ENCODE assay signal across 1 cellular context in the genomic region with DNA sequence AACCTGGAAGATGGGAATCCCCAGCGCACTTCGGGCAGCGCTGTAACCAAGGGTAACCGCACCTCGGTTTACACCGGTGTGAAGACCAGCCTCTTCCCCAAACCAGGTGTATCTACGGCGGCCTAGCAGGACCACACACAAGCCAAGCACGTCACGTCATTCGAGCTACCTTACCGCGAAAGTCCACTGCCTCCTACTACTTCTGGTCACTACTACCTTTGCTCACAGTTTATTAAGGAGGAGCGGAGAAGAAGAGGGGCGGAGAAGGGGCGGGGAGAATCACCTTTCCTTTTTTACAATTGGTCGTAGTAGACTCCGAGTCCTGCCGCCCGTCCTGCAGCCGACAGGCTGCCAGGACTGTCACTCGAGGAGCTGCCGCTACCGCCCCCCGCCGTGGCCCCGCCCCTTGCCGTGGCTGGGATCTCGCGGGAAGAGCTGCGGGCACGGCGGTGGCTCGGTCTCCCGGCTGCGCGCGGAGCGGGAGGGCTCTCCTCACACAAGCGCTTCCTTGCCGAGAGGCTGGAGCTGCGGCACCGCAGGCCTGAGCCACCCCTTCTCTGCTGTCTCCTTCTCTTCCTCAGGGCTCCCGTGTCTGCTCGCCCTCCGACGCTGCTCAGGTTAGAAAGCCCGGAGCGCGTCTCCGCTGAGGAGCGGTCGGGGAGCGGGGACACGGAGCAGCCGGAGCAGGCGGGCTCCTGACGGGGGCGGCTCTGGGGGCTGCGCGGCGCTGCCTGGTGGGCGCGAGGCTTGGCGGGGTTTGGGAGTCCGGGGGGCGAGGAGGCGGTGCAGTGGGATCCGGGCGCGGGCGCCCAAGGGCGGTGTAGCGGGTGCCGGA.
TF ChIP-seq lines count a peak whose summit lies in the region.

A gene (plus strand): TSS at position 495 of the 835 bp plus-strand sequence. CDS start 95,172 bp downstream, outside the sequence.

TF ChIP-seq in K562, 482 proteins besides CTCF, POLR2A, EP300 and RAD21 (continued from another document and continues in another):
- TF ChIP-seq, protein P1, sequence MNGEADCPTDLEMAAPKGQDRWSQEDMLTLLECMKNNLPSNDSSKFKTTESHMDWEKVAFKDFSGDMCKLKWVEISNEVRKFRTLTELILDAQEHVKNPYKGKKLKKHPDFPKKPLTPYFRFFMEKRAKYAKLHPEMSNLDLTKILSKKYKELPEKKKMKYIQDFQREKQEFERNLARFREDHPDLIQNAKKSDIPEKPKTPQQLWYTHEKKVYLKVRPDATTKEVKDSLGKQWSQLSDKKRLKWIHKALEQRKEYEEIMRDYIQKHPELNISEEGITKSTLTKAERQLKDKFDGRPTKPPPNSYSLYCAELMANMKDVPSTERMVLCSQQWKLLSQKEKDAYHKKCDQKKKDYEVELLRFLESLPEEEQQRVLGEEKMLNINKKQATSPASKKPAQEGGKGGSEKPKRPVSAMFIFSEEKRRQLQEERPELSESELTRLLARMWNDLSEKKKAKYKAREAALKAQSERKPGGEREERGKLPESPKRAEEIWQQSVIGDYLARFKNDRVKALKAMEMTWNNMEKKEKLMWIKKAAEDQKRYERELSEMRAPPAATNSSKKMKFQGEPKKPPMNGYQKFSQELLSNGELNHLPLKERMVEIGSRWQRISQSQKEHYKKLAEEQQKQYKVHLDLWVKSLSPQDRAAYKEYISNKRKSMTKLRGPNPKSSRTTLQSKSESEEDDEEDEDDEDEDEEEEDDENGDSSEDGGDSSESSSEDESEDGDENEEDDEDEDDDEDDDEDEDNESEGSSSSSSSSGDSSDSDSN (IDR thresholded peaks at IDR 0.05; ENCODE audit: borderline replicate concordance in 1 of 2, low read depth in 2 of 2, low read length in 2 of 2), result peak; percentile 48 to 84; a peak in 2 of 4 replicates
- TF ChIP-seq RFX5 (IDR thresholded peaks at IDR 0.05; ENCODE audit: low read depth, low read length) (no peak), BMI1 (IDR thresholded peaks at IDR 0.05; ENCODE audit: low read length) (no peak), ZNF165 (CRISPR knock-in tag; IDR thresholded peaks at IDR 0.05; ENCODE audit: borderline replicate concordance) (no peak), MAFF (IDR thresholded peaks at IDR 0.05; ENCODE audit: low read length) (peak; percentile 24; the same call in 1 of the 2 replicates), ELF1 (tag; IDR thresholded peaks at IDR 0.05) (no peak), MYBL2 (IDR thresholded peaks at IDR 0.05; ENCODE audit: low read depth) (no peak), MYBL2 (CRISPR knock-in tag; IDR thresholded peaks at IDR 0.05; ENCODE audit: borderline replicate concordance) (no peak), PCBP1 (IDR thresholded peaks at IDR 0.05; ENCODE audit: low read depth, low read length, poor library complexity, severe bottlenecking) (peak; percentile 38), SUPT5H (IDR thresholded peaks at IDR 0.05) (peak; percentile 90), TBP (optimal IDR thresholded peaks at IDR 0.05; ENCODE audit: low read depth, low read length) (peak; percentile 81), RHOXF2B (CRISPR knock-in tag; conservative IDR thresholded peaks at IDR 0.05) (no peak), E2F3 (CRISPR knock-in tag; IDR thresholded peaks at IDR 0.05) (0 out of 2 replicates have a peak, but pooled peaks have one; percentile 17), CHD2 (IDR thresholded peaks at IDR 0.05; ENCODE audit: low read depth, low read length) (peak; percentile 99), KLF13 (tag; IDR thresholded peaks at IDR 0.05; ENCODE audit: borderline replicate concordance, low read depth) (peak; percentile 14; the same call in 1 of the 2 replicates), JUND (IDR thresholded peaks at IDR 0.05; ENCODE audit: borderline replicate concordance, low read depth, low read length) (peak; percentile 27; the same call in 1 of the 2 replicates), JUND (tag; IDR thresholded peaks at IDR 0.05; ENCODE audit: borderline replicate concordance, low read depth, low read length) (no peak; the same call in 2 of the 3 replicates), CBFA2T2 (conservative IDR thresholded peaks at IDR 0.05) (no peak), GTF2A2 (tag; IDR thresholded peaks at IDR 0.05) (no peak), CREM (IDR thresholded peaks at IDR 0.05; ENCODE audit: low read depth) (peak; percentile 57; the same call in 1 of the 2 replicates), RBM25 (IDR thresholded peaks at IDR 0.05; ENCODE audit: low read depth, low read length, severe bottlenecking) (peak; percentile 99), CXXC5 (CRISPR knock-in tag; IDR thresholded peaks at IDR 0.05) (peak; percentile 85), SP1 (CRISPR knock-in tag; IDR thresholded peaks at IDR 0.05) (peak; percentile 85), MAFK (IDR thresholded peaks at IDR 0.05; ENCODE audit: low read length) (no peak), ZC3H4 (CRISPR knock-in tag; IDR thresholded peaks at IDR 0.05; ENCODE audit: borderline replicate concordance) (no peak), TAF1 (IDR thresholded peaks at IDR 0.05; ENCODE audit: control insufficient read depth, extremely low read depth, insufficient read depth, low read length, severe bottlenecking) (peak; percentile 74)
- TF ChIP-seq, protein P2, sequence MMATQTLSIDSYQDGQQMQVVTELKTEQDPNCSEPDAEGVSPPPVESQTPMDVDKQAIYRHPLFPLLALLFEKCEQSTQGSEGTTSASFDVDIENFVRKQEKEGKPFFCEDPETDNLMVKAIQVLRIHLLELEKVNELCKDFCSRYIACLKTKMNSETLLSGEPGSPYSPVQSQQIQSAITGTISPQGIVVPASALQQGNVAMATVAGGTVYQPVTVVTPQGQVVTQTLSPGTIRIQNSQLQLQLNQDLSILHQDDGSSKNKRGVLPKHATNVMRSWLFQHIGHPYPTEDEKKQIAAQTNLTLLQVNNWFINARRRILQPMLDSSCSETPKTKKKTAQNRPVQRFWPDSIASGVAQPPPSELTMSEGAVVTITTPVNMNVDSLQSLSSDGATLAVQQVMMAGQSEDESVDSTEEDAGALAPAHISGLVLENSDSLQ (IDR thresholded peaks at IDR 0.05), result peak; percentile 99
- TF ChIP-seq, protein P3, sequence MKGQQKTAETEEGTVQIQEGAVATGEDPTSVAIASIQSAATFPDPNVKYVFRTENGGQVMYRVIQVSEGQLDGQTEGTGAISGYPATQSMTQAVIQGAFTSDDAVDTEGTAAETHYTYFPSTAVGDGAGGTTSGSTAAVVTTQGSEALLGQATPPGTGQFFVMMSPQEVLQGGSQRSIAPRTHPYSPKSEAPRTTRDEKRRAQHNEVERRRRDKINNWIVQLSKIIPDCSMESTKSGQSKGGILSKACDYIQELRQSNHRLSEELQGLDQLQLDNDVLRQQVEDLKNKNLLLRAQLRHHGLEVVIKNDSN (CRISPR knock-in tag; IDR thresholded peaks at IDR 0.05), result no peak
- TF ChIP-seq, protein P4, sequence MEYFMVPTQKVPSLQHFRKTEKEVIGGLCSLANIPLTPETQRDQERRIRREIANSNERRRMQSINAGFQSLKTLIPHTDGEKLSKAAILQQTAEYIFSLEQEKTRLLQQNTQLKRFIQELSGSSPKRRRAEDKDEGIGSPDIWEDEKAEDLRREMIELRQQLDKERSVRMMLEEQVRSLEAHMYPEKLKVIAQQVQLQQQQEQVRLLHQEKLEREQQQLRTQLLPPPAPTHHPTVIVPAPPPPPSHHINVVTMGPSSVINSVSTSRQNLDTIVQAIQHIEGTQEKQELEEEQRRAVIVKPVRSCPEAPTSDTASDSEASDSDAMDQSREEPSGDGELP (CRISPR knock-in tag; IDR thresholded peaks at IDR 0.05; ENCODE audit: borderline replicate concordance), result peak; percentile 66; the same call in 1 of the 2 replicates
- TF ChIP-seq, protein P5, sequence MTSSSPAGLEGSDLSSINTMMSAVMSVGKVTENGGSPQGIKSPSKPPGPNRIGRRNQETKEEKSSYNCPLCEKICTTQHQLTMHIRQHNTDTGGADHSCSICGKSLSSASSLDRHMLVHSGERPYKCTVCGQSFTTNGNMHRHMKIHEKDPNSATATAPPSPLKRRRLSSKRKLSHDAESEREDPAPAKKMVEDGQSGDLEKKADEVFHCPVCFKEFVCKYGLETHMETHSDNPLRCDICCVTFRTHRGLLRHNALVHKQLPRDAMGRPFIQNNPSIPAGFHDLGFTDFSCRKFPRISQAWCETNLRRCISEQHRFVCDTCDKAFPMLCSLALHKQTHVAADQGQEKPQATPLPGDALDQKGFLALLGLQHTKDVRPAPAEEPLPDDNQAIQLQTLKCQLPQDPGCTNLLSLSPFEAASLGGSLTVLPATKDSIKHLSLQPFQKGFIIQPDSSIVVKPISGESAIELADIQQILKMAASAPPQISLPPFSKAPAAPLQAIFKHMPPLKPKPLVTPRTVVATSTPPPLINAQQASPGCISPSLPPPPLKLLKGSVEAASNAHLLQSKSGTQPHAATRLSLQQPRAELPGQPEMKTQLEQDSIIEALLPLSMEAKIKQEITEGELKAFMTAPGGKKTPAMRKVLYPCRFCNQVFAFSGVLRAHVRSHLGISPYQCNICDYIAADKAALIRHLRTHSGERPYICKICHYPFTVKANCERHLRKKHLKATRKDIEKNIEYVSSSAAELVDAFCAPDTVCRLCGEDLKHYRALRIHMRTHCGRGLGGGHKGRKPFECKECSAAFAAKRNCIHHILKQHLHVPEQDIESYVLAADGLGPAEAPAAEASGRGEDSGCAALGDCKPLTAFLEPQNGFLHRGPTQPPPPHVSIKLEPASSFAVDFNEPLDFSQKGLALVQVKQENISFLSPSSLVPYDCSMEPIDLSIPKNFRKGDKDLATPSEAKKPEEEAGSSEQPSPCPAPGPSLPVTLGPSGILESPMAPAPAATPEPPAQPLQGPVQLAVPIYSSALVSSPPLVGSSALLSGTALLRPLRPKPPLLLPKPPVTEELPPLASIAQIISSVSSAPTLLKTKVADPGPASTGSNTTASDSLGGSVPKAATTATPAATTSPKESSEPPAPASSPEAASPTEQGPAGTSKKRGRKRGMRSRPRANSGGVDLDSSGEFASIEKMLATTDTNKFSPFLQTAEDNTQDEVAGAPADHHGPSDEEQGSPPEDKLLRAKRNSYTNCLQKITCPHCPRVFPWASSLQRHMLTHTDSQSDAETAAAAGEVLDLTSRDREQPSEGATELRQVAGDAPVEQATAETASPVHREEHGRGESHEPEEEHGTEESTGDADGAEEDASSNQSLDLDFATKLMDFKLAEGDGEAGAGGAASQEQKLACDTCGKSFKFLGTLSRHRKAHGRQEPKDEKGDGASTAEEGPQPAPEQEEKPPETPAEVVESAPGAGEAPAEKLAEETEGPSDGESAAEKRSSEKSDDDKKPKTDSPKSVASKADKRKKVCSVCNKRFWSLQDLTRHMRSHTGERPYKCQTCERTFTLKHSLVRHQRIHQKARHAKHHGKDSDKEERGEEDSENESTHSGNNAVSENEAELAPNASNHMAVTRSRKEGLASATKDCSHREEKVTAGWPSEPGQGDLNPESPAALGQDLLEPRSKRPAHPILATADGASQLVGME (CRISPR knock-in tag; IDR thresholded peaks at IDR 0.05), result no peak
- TF ChIP-seq, protein P6, sequence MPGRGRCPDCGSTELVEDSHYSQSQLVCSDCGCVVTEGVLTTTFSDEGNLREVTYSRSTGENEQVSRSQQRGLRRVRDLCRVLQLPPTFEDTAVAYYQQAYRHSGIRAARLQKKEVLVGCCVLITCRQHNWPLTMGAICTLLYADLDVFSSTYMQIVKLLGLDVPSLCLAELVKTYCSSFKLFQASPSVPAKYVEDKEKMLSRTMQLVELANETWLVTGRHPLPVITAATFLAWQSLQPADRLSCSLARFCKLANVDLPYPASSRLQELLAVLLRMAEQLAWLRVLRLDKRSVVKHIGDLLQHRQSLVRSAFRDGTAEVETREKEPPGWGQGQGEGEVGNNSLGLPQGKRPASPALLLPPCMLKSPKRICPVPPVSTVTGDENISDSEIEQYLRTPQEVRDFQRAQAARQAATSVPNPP (IDR thresholded peaks at IDR 0.05; ENCODE audit: borderline replicate concordance, insufficient read depth, insufficient read length), result no peak
- TF ChIP-seq, protein P7, sequence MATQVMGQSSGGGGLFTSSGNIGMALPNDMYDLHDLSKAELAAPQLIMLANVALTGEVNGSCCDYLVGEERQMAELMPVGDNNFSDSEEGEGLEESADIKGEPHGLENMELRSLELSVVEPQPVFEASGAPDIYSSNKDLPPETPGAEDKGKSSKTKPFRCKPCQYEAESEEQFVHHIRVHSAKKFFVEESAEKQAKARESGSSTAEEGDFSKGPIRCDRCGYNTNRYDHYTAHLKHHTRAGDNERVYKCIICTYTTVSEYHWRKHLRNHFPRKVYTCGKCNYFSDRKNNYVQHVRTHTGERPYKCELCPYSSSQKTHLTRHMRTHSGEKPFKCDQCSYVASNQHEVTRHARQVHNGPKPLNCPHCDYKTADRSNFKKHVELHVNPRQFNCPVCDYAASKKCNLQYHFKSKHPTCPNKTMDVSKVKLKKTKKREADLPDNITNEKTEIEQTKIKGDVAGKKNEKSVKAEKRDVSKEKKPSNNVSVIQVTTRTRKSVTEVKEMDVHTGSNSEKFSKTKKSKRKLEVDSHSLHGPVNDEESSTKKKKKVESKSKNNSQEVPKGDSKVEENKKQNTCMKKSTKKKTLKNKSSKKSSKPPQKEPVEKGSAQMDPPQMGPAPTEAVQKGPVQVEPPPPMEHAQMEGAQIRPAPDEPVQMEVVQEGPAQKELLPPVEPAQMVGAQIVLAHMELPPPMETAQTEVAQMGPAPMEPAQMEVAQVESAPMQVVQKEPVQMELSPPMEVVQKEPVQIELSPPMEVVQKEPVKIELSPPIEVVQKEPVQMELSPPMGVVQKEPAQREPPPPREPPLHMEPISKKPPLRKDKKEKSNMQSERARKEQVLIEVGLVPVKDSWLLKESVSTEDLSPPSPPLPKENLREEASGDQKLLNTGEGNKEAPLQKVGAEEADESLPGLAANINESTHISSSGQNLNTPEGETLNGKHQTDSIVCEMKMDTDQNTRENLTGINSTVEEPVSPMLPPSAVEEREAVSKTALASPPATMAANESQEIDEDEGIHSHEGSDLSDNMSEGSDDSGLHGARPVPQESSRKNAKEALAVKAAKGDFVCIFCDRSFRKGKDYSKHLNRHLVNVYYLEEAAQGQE (CRISPR knock-in tag; IDR thresholded peaks at IDR 0.05; ENCODE audit: low read depth), result peak; percentile 51; the same call in 1 of the 2 replicates
- TF ChIP-seq, protein P8, sequence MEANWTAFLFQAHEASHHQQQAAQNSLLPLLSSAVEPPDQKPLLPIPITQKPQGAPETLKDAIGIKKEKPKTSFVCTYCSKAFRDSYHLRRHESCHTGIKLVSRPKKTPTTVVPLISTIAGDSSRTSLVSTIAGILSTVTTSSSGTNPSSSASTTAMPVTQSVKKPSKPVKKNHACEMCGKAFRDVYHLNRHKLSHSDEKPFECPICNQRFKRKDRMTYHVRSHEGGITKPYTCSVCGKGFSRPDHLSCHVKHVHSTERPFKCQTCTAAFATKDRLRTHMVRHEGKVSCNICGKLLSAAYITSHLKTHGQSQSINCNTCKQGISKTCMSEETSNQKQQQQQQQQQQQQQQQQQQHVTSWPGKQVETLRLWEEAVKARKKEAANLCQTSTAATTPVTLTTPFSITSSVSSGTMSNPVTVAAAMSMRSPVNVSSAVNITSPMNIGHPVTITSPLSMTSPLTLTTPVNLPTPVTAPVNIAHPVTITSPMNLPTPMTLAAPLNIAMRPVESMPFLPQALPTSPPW (CRISPR knock-in tag; IDR thresholded peaks at IDR 0.05), result peak; percentile 48
- TF ChIP-seq, protein P9, sequence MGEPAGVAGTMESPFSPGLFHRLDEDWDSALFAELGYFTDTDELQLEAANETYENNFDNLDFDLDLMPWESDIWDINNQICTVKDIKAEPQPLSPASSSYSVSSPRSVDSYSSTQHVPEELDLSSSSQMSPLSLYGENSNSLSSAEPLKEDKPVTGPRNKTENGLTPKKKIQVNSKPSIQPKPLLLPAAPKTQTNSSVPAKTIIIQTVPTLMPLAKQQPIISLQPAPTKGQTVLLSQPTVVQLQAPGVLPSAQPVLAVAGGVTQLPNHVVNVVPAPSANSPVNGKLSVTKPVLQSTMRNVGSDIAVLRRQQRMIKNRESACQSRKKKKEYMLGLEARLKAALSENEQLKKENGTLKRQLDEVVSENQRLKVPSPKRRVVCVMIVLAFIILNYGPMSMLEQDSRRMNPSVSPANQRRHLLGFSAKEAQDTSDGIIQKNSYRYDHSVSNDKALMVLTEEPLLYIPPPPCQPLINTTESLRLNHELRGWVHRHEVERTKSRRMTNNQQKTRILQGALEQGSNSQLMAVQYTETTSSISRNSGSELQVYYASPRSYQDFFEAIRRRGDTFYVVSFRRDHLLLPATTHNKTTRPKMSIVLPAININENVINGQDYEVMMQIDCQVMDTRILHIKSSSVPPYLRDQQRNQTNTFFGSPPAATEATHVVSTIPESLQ (CRISPR knock-in tag; IDR thresholded peaks at IDR 0.05), result no peak
